In genomic region chr1:15947382-15948090, GRCh38 we compare ENCODE assay signal across 1 cellular context.
TF ChIP-seq lines count a peak whose summit lies in the region.

No MANE protein-coding gene starts in this region.

TF ChIP-seq in IMR-90, 13 proteins besides CTCF, POLR2A, EP300 and RAD21:
- no peak for TF ChIP-seq SMC3 (IDR thresholded peaks at IDR 0.05; ENCODE audit: low read depth, low read length)
- TF ChIP-seq NFE2L2 (IDR thresholded peaks at IDR 0.05; ENCODE audit: low read depth, low read length) = no peak
- TF ChIP-seq MXI1 (IDR thresholded peaks at IDR 0.05; ENCODE audit: borderline replicate concordance, low read depth, low read length) = no peak
- no peak for TF ChIP-seq RFX5 (IDR thresholded peaks at IDR 0.05; ENCODE audit: low read depth, low read length)
- TF ChIP-seq BHLHE40 (IDR thresholded peaks at IDR 0.05; ENCODE audit: low read depth, low read length) = no peak
- TF ChIP-seq CHD1 (IDR thresholded peaks at IDR 0.05; ENCODE audit: low read depth, low read length) = no peak
- no peak for TF ChIP-seq MAZ (IDR thresholded peaks at IDR 0.05; ENCODE audit: borderline replicate concordance, low read depth, low read length)
- no peak for TF ChIP-seq MAFK (IDR thresholded peaks at IDR 0.05; ENCODE audit: low read depth, low read length)
- TF ChIP-seq ELK1 (IDR thresholded peaks at IDR 0.05; ENCODE audit: borderline replicate concordance, low read depth, low read length) = no peak
- no peak for TF ChIP-seq FOS (IDR thresholded peaks at IDR 0.05; ENCODE audit: low read depth, low read length)
- TF ChIP-seq CEBPB (IDR thresholded peaks at IDR 0.05; ENCODE audit: low read depth, low read length) = no peak
- TF ChIP-seq USF2 (IDR thresholded peaks at IDR 0.05; ENCODE audit: low read depth, low read length) = no peak
- TF ChIP-seq RCOR1 (IDR thresholded peaks at IDR 0.05; ENCODE audit: insufficient replicate concordance, low read length) = no peak
